In genomic region chr1:220880367-220880680, GRCh38 we compare ENCODE assay signal across 8 cellular contexts. TPM values are rescaled to one million over a fixed set of nuclear protein-coding genes. Genes with fewer than 3 reads are reported as not detected.
DNase-seq lines count a peak whose midpoint lies in the region; ATAC-seq and TF ChIP-seq lines count a peak whose summit lies in the region.

No MANE protein-coding gene starts in this region.

- H3K27me3 Mint-ChIP-seq in endothelial cell (ENCODE audit: unreplicated experiment), result peaks cover 36% of the 10 kb centered on the region

- POLR2A ChIA-PET in PC-3 (lab: Charles Lee; ENCODE audit: unreplicated experiment), result no interaction called here

- H3K9me2 ChIP-seq in PC-3 (replicated peaks; ENCODE audit: low read length), result no peaks in the 10 kb centered on the region

- CTCF ChIA-PET in PC-3 (lab: Charles Lee), result no interaction called here

- peak overlapping the region; percentile 61 for H3K4me3 Mint-ChIP-seq in endothelial cell (ENCODE audit: unreplicated experiment)

- H3K27ac Mint-ChIP-seq in endothelial cell (ENCODE audit: unreplicated experiment), result no peak overlapping the region

- no peaks in the 10 kb centered on the region for H3F3A ChIP-seq in PC-3 (ENCODE audit: low read length, unreplicated experiment)

- H3K27ac ChIP-seq in C4-2B (peak overlapping the region; percentile 63), PC-3 (ENCODE audit: low read length) (no peak overlapping the region), osteoblast (ENCODE audit: low read depth, low read length) (peak overlapping the region; percentile 67)

- H3K4me3 ChIP-seq in PC-3 (ENCODE audit: low read length), result peak overlapping the region; percentile 85
- peak overlapping the region; percentile 94 for H3K4me3 ChIP-seq in osteoblast (ENCODE audit: insufficient read depth, low read length)

- H3K9me3 Mint-ChIP-seq in endothelial cell (ENCODE audit: unreplicated experiment), result no peaks in the 10 kb centered on the region

- H3K4me1 ChIP-seq in PC-3 (ENCODE audit: insufficient read depth, low read length) (peaks cover 16% of the 10 kb centered on the region; the same call in 1 of the 2 replicates), osteoblast (ENCODE audit: insufficient read depth, low read length) (peaks cover 18% of the 10 kb centered on the region)

- no peaks in the 10 kb centered on the region for H3K9me3 ChIP-seq in PC-3 (ENCODE audit: low read length)
- no peaks in the 10 kb centered on the region for H3K9me3 ChIP-seq in osteoblast (ENCODE audit: low read depth, low read length)

- H3K27me3 ChIP-seq in PC-3 (ENCODE audit: low read length) (no peaks in the 10 kb centered on the region), osteoblast (ENCODE audit: insufficient read depth, low read length) (no peaks in the 10 kb centered on the region)

- BruUV-seq in PC-3 (replicated peaks; lab: Mats Ljungman, UMichigan), result no TSS peak

- H3K4me2 ChIP-seq in PC-3 (ENCODE audit: low read length) (peak overlapping the region; percentile 94), osteoblast (ENCODE audit: insufficient read depth, low read length) (peak overlapping the region; percentile 96)

- H2AFZ ChIP-seq in PC-3 (ENCODE audit: low read length), result peak overlapping the region; percentile 85
- H2AFZ ChIP-seq in osteoblast (ENCODE audit: low read length), result peak overlapping the region; percentile 96

- intact Hi-C loops in PC-3 (cut with micrococcal nuclease), result no loop called here

- H3K36me3 ChIP-seq in PC-3 (ENCODE audit: low read depth, low read length), result no peaks in the 10 kb centered on the region; the same call in 1 of the 2 replicates
- H3K36me3 ChIP-seq in osteoblast (ENCODE audit: insufficient read depth, low read length), result peaks cover 32% of the 10 kb centered on the region

- H3K79me2 ChIP-seq in PC-3 (ENCODE audit: low read length), result peaks cover 19% of the 10 kb centered on the region
- peaks cover 26% of the 10 kb centered on the region for H3K79me2 ChIP-seq in osteoblast (ENCODE audit: insufficient read depth, low read length)

- H4K20me1 ChIP-seq in PC-3 (ENCODE audit: low read length) (no peaks in the 10 kb centered on the region), osteoblast (ENCODE audit: insufficient read depth, low read length) (no peaks in the 10 kb centered on the region)

- DNase-seq in PC-3 (no peak), endothelial cell (ENCODE audit: low spot score) (no peak), osteoblast (ENCODE audit: insufficient read length, low spot score, missing footprints) (no peak), AML-193 (lab: John Stamatoyannopoulos, UW) (no peak), NCI-H2227 (lab: John Stamatoyannopoulos, UW; ENCODE audit: unreplicated experiment) (no peak), inferior parietal cortex (ENCODE audit: extremely low spot score) (no peak)

- H3K9ac ChIP-seq in PC-3 (ENCODE audit: low read length), result peak overlapping the region; percentile 81

- no peaks in the 10 kb centered on the region for H3K36me3 Mint-ChIP-seq in endothelial cell (ENCODE audit: low read depth, unreplicated experiment)

- TF ChIP-seq CTCF in C4-2B (conservative IDR thresholded peaks at IDR 0.05) (no peak), PC-3 (conservative IDR thresholded peaks at IDR 0.05; ENCODE audit: low read depth, low read length) (no peak), endothelial cell (IDR thresholded peaks at IDR 0.05; ENCODE audit: unreplicated experiment) (no peak), osteoblast (IDR thresholded peaks at IDR 0.05; ENCODE audit: extremely low read depth, low read depth, low read length) (no peak)

- no peak for ATAC-seq in PC-3
- no peak for ATAC-seq in activated CD4-positive, CD25-positive, alpha-beta regulatory T cell treated with anti-CD3 and anti-CD28 coated beads, Interleukin-2, amount 50 U/mL, for 24 hours

- peaks cover 55% of the 10 kb centered on the region for H3K4me1 Mint-ChIP-seq in endothelial cell (ENCODE audit: unreplicated experiment)

RNA-seq across cellular contexts. Expression of gene HLX, which starts 1.1 kb away (rescaled TPM):
- total RNA-seq in PC-3 (2014; rRNA removed) (4.0 and 8.1 TPM in 2 replicates), endothelial cell (ENCODE audit: unreplicated experiment) (1.4 TPM), osteoblast (7.4 and 9.0 TPM in 2 replicates)
